Comparison of ENCODE assay signal across 1 cellular context in the genomic region with DNA sequence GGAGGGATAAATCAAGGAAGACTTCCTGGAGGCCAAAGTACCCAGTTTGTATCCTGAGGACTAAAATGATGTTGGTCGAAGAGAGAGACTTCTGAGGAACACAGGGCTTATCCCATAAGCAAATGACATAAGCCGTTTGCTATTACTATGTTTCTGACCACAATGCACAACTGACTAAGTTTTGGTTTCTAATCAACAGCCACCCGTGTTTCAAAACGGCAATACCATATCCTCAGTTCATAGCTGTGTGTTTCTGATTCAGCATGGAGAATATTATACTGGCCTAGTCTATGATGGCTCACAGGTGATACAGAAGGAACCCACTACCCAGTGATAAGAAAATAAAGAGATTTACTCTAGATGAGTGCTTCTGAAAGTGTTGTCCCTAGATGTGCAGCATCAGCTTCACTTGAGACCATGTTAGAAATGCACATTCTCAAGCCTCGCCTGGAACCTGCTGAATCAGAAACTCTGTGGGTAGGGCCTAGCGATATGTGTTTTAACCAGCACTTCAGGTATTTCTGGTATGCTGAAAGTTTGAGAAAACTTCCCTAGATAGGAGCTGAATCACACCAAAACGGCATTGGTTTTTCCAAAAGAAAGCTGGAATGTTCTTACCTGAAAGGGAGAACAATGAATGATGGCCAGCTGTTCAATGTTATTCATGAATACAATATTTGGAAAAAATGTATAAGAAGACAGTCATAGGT.
TF ChIP-seq lines count a peak whose summit lies in the region.

No MANE protein-coding gene starts in this region.

TF ChIP-seq in GM12878, 131 proteins besides CTCF, POLR2A, EP300 and RAD21 (continues in another document):
- no peak for TF ChIP-seq HDAC6 (IDR thresholded peaks at IDR 0.05; ENCODE audit: unreplicated experiment)
- TF ChIP-seq ZNF384 (IDR thresholded peaks at IDR 0.05; ENCODE audit: borderline replicate concordance, low read depth, low read length): no peak
- TF ChIP-seq JUND (IDR thresholded peaks at IDR 0.05; ENCODE audit: low read depth, low read length): no peak
- TF ChIP-seq, protein P1, sequence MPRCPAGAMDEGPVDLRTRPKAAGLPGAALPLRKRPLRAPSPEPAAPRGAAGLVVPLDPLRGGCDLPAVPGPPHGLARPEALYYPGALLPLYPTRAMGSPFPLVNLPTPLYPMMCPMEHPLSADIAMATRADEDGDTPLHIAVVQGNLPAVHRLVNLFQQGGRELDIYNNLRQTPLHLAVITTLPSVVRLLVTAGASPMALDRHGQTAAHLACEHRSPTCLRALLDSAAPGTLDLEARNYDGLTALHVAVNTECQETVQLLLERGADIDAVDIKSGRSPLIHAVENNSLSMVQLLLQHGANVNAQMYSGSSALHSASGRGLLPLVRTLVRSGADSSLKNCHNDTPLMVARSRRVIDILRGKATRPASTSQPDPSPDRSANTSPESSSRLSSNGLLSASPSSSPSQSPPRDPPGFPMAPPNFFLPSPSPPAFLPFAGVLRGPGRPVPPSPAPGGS (IDR thresholded peaks at IDR 0.05; ENCODE audit: borderline replicate concordance, insufficient read depth, low read depth, low read length, poor library complexity, severe bottlenecking): no peak
- no peak for TF ChIP-seq STAT1 (conservative IDR thresholded peaks at IDR 0.05)
- TF ChIP-seq TCF12 (IDR thresholded peaks at IDR 0.05; ENCODE audit: low read depth, low read length): no peak
- peak; percentile 52; the same call in 1 of the 2 replicates for TF ChIP-seq EED (IDR thresholded peaks at IDR 0.05; ENCODE audit: low read depth)
- TF ChIP-seq BMI1 (IDR thresholded peaks at IDR 0.05; ENCODE audit: borderline replicate concordance): no peak
- TF ChIP-seq, protein P2, sequence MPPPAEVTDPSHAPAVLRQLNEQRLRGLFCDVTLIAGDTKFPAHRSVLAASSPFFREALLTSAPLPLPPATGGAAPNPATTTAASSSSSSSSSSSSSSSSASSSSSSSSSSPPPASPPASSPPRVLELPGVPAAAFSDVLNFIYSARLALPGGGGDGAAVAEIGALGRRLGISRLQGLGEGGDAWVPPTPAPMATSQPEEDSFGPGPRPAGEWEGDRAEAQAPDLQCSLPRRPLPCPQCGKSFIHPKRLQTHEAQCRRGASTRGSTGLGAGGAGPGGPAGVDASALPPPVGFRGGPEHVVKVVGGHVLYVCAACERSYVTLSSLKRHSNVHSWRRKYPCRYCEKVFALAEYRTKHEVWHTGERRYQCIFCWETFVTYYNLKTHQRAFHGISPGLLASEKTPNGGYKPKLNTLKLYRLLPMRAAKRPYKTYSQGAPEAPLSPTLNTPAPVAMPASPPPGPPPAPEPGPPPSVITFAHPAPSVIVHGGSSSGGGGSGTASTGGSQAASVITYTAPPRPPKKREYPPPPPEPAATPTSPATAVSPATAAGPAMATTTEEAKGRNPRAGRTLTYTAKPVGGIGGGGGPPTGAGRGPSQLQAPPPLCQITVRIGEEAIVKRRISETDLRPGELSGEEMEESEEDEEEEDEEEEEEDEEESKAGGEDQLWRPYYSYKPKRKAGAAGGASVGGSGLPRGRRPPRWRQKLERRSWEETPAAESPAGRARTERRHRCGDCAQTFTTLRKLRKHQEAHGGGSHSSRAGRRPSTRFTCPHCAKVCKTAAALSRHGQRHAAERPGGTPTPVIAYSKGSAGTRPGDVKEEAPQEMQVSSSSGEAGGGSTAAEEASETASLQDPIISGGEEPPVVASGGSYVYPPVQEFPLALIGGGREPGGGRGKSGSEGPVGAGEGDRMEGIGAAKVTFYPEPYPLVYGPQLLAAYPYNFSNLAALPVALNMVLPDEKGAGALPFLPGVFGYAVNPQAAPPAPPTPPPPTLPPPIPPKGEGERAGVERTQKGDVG (CRISPR knock-in tag; IDR thresholded peaks at IDR 0.05): no peak
- TF ChIP-seq, protein P3, sequence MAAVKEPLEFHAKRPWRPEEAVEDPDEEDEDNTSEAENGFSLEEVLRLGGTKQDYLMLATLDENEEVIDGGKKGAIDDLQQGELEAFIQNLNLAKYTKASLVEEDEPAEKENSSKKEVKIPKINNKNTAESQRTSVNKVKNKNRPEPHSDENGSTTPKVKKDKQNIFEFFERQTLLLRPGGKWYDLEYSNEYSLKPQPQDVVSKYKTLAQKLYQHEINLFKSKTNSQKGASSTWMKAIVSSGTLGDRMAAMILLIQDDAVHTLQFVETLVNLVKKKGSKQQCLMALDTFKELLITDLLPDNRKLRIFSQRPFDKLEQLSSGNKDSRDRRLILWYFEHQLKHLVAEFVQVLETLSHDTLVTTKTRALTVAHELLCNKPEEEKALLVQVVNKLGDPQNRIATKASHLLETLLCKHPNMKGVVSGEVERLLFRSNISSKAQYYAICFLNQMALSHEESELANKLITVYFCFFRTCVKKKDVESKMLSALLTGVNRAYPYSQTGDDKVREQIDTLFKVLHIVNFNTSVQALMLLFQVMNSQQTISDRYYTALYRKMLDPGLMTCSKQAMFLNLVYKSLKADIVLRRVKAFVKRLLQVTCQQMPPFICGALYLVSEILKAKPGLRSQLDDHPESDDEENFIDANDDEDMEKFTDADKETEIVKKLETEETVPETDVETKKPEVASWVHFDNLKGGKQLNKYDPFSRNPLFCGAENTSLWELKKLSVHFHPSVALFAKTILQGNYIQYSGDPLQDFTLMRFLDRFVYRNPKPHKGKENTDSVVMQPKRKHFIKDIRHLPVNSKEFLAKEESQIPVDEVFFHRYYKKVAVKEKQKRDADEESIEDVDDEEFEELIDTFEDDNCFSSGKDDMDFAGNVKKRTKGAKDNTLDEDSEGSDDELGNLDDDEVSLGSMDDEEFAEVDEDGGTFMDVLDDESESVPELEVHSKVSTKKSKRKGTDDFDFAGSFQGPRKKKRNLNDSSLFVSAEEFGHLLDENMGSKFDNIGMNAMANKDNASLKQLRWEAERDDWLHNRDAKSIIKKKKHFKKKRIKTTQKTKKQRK (IDR thresholded peaks at IDR 0.05; ENCODE audit: low read depth, low read length): no peak
- TF ChIP-seq IRF3 (IDR thresholded peaks at IDR 0.05): no peak
- peak; percentile 34 to 69; a peak in 3 of 4 replicates for TF ChIP-seq IKZF2 (IDR thresholded peaks at IDR 0.05)
- no peak for TF ChIP-seq PBX3 (IDR thresholded peaks at IDR 0.05; ENCODE audit: insufficient replicate concordance, low read depth, low read length)
- TF ChIP-seq PAX8 (IDR thresholded peaks at IDR 0.05): no peak
- no peak for TF ChIP-seq CEBPB (IDR thresholded peaks at IDR 0.05; ENCODE audit: borderline replicate concordance in 1 of 2, low read depth in 2 of 2, low read length in 2 of 2)
- no peak for TF ChIP-seq BCLAF1 (IDR thresholded peaks at IDR 0.05)
- TF ChIP-seq ZZZ3 (IDR thresholded peaks at IDR 0.05; ENCODE audit: control insufficient read depth, insufficient read length, low read depth): no peak
- TF ChIP-seq STAT3 (IDR thresholded peaks at IDR 0.05; ENCODE audit: low read depth, low read length): no peak
- TF ChIP-seq IKZF1 (conservative IDR thresholded peaks at IDR 0.05): peak; percentile 28; the same call in 1 of the 2 replicates
- 0 out of 2 replicates have a peak, but pooled peaks have one; percentile 42 for TF ChIP-seq GATAD2B (conservative IDR thresholded peaks at IDR 0.05; ENCODE audit: low read depth)
- TF ChIP-seq ZNF207 (IDR thresholded peaks at IDR 0.05; ENCODE audit: borderline replicate concordance): no peak
- no peak for TF ChIP-seq SPI1 (IDR thresholded peaks at IDR 0.05; ENCODE audit: borderline replicate concordance, insufficient read depth, low read depth, low read length)
- TF ChIP-seq FOXK2 (IDR thresholded peaks at IDR 0.05): no peak
- TF ChIP-seq, protein P4, sequence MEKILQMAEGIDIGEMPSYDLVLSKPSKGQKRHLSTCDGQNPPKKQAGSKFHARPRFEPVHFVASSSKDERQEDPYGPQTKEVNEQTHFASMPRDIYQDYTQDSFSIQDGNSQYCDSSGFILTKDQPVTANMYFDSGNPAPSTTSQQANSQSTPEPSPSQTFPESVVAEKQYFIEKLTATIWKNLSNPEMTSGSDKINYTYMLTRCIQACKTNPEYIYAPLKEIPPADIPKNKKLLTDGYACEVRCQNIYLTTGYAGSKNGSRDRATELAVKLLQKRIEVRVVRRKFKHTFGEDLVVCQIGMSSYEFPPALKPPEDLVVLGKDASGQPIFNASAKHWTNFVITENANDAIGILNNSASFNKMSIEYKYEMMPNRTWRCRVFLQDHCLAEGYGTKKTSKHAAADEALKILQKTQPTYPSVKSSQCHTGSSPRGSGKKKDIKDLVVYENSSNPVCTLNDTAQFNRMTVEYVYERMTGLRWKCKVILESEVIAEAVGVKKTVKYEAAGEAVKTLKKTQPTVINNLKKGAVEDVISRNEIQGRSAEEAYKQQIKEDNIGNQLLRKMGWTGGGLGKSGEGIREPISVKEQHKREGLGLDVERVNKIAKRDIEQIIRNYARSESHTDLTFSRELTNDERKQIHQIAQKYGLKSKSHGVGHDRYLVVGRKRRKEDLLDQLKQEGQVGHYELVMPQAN (conservative IDR thresholded peaks at IDR 0.05): no peak
- TF ChIP-seq BACH1 (IDR thresholded peaks at IDR 0.05; ENCODE audit: borderline replicate concordance): no peak
- TF ChIP-seq HCFC1 (IDR thresholded peaks at IDR 0.05; ENCODE audit: low read length): no peak
- no peak for TF ChIP-seq SMARCA5 (IDR thresholded peaks at IDR 0.05)
- TF ChIP-seq MYC (IDR thresholded peaks at IDR 0.05; ENCODE audit: insufficient read depth, insufficient read length, insufficient replicate concordance, low read length, severe bottlenecking): no peak
- no peak for TF ChIP-seq MEF2B (IDR thresholded peaks at IDR 0.05; ENCODE audit: partially characterized antibody, poor library complexity, severe bottlenecking)
- no peak for TF ChIP-seq POU2F2 (IDR thresholded peaks at IDR 0.05; ENCODE audit: borderline replicate concordance, low read depth, low read length)
- no peak for TF ChIP-seq BRCA1 (IDR thresholded peaks at IDR 0.05; ENCODE audit: low read depth, low read length)
- TF ChIP-seq SREBF1 (IDR thresholded peaks at IDR 0.05; ENCODE audit: low read length): no peak
- TF ChIP-seq RCOR1 (conservative IDR thresholded peaks at IDR 0.05; ENCODE audit: low read depth, low read length): no peak
- TF ChIP-seq ZNF24 (IDR thresholded peaks at IDR 0.05): no peak
- TF ChIP-seq CHD1 (IDR thresholded peaks at IDR 0.05; ENCODE audit: low read depth, low read length): no peak
- TF ChIP-seq DPF2 (IDR thresholded peaks at IDR 0.05): no peak
- TF ChIP-seq, protein P5, sequence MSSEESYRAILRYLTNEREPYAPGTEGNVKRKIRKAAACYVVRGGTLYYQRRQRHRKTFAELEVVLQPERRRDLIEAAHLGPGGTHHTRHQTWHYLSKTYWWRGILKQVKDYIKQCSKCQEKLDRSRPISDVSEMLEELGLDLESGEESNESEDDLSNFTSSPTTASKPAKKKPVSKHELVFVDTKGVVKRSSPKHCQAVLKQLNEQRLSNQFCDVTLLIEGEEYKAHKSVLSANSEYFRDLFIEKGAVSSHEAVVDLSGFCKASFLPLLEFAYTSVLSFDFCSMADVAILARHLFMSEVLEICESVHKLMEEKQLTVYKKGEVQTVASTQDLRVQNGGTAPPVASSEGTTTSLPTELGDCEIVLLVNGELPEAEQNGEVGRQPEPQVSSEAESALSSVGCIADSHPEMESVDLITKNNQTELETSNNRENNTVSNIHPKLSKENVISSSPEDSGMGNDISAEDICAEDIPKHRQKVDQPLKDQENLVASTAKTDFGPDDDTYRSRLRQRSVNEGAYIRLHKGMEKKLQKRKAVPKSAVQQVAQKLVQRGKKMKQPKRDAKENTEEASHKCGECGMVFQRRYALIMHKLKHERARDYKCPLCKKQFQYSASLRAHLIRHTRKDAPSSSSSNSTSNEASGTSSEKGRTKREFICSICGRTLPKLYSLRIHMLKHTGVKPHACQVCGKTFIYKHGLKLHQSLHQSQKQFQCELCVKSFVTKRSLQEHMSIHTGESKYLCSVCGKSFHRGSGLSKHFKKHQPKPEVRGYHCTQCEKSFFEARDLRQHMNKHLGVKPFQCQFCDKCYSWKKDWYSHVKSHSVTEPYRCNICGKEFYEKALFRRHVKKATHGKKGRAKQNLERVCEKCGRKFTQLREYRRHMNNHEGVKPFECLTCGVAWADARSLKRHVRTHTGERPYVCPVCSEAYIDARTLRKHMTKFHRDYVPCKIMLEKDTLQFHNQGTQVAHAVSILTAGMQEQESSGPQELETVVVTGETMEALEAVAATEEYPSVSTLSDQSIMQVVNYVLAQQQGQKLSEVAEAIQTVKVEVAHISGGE (CRISPR knock-in tag; IDR thresholded peaks at IDR 0.05): no peak
- no peak for TF ChIP-seq SMAD1 (IDR thresholded peaks at IDR 0.05; ENCODE audit: low read depth, partially characterized antibody)
- TF ChIP-seq SIX5 (IDR thresholded peaks at IDR 0.05; ENCODE audit: low read depth, low read length, severe bottlenecking): no peak
